1 cellular context compared by ENCODE assay signal in the genomic region with DNA sequence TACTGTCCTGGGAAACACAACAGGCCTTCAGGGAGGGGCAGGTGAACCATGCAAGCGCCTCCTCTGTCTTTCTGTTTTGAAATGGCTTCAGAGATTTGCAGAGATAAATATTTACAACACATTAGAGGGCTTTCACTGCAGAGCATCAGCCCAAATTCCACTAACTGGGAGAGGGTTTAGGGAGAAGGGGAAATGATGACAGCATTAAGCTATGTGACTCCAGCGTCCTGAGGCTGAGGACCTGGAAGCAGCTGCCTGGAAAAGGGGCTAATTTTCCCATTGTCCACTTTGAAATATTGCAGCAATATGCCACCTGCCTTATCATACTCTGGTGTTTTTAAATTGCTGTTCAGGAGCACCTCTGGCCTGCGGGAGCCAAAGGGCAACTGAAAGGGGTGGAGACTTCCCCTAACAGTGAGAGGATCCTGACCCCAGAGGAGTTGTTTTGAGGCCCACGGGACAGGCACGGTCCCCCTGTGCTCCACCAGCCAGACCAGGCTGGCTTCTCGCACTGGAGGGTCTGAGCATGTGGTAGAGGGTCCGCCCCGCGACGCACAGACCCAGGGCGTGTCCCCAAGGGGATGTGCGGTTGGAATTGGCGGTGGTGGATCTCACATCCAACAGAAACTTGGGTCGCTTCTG.
TF ChIP-seq lines count a peak whose summit lies in the region.

No MANE protein-coding gene starts in this region.

TF ChIP-seq in GM23338, 12 proteins besides CTCF, POLR2A, EP300 and RAD21 (continued from another document):
- TF ChIP-seq EZH2 (IDR thresholded peaks at IDR 0.05; ENCODE audit: low read depth, unreplicated experiment) (no peak), ZNF114 (CRISPR knock-in tag; IDR thresholded peaks at IDR 0.05) (no peak), POLR2AphosphoS5 (IDR thresholded peaks at IDR 0.05; ENCODE audit: low read depth) (no peak)
- TF ChIP-seq, protein P1, sequence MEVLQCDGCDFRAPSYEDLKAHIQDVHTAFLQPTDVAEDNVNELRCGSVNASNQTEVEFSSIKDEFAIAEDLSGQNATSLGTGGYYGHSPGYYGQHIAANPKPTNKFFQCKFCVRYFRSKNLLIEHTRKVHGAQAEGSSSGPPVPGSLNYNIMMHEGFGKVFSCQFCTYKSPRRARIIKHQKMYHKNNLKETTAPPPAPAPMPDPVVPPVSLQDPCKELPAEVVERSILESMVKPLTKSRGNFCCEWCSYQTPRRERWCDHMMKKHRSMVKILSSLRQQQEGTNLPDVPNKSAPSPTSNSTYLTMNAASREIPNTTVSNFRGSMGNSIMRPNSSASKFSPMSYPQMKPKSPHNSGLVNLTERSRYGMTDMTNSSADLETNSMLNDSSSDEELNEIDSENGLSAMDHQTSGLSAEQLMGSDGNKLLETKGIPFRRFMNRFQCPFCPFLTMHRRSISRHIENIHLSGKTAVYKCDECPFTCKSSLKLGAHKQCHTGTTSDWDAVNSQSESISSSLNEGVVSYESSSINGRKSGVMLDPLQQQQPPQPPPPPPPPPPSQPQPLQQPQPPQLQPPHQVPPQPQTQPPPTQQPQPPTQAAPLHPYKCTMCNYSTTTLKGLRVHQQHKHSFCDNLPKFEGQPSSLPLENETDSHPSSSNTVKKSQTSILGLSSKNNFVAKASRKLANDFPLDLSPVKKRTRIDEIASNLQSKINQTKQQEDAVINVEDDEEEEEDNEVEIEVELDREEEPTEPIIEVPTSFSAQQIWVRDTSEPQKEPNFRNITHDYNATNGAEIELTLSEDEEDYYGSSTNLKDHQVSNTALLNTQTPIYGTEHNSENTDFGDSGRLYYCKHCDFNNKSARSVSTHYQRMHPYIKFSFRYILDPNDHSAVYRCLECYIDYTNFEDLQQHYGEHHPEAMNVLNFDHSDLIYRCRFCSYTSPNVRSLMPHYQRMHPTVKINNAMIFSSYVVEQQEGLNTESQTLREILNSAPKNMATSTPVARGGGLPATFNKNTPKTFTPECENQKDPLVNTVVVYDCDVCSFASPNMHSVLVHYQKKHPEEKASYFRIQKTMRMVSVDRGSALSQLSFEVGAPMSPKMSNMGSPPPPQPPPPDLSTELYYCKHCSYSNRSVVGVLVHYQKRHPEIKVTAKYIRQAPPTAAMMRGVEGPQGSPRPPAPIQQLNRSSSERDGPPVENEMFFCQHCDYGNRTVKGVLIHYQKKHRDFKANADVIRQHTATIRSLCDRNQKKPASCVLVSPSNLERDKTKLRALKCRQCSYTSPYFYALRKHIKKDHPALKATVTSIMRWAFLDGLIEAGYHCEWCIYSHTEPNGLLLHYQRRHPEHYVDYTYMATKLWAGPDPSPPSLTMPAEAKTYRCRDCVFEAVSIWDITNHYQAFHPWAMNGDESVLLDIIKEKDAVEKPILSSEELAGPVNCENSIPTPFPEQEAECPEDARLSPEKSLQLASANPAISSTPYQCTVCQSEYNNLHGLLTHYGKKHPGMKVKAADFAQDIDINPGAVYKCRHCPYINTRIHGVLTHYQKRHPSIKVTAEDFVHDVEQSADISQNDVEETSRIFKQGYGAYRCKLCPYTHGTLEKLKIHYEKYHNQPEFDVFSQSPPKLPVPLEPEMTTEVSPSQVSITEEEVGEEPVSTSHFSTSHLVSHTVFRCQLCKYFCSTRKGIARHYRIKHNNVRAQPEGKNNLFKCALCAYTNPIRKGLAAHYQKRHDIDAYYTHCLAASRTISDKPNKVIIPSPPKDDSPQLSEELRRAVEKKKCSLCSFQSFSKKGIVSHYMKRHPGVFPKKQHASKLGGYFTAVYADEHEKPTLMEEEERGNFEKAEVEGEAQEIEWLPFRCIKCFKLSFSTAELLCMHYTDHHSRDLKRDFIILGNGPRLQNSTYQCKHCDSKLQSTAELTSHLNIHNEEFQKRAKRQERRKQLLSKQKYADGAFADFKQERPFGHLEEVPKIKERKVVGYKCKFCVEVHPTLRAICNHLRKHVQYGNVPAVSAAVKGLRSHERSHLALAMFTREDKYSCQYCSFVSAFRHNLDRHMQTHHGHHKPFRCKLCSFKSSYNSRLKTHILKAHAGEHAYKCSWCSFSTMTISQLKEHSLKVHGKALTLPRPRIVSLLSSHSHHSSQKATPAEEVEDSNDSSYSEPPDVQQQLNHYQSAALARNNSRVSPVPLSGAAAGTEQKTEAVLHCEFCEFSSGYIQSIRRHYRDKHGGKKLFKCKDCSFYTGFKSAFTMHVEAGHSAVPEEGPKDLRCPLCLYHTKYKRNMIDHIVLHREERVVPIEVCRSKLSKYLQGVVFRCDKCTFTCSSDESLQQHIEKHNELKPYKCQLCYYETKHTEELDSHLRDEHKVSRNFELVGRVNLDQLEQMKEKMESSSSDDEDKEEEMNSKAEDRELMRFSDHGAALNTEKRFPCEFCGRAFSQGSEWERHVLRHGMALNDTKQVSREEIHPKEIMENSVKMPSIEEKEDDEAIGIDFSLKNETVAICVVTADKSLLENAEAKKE (CRISPR knock-in tag; IDR thresholded peaks at IDR 0.05): no peak
